In genomic region chr5:16897284-16897704, GRCh38 we compare ENCODE assay signal across 12 cellular contexts. TPM values are rescaled to one million over a fixed set of nuclear protein-coding genes. Genes with fewer than 3 reads are reported as not detected.
DNase-seq lines count a peak whose midpoint lies in the region; ATAC-seq, FAIRE-seq and TF ChIP-seq lines count a peak whose summit lies in the region.
"Had no signal": no experiment of that assay in that cellular context is flagged by ENCODE, and none has a peak within 500 bp of the region (broad histone marks: within the 10 kb centered on the region; RNA-seq: fewer than 3 reads in every experiment).

No MANE protein-coding gene starts in this region.

- peak overlapping the region; percentile 59 for H3K27ac Mint-ChIP-seq in neural progenitor cell

- peaks cover 20% of the 10 kb centered on the region for H3F3A ChIP-seq in neural progenitor cell (ENCODE audit: low read depth)

- FAIRE-seq in H54 (lab: Jason Lieb, UNC) = no peak

- no peak for TF ChIP-seq POLR2A in H54 (IDR thresholded peaks at IDR 0.05; ENCODE audit: low read depth, low read length)

- H3K4me2 ChIP-seq in neural progenitor cell = peak overlapping the region; percentile 45

- H3K4me1 ChIP-seq in neural progenitor cell = peaks cover 67% of the 10 kb centered on the region

- TF ChIP-seq CTCF in choroid plexus epithelial cell (conservative IDR thresholded peaks at IDR 0.05; ENCODE audit: low read depth, low read length) (no peak), neural progenitor cell (IDR thresholded peaks at IDR 0.05) (no peak)

- no peaks in the 10 kb centered on the region for H3K27me3 ChIP-seq in neural progenitor cell

- no peak overlapping the region for H2AFZ ChIP-seq in neural progenitor cell (replicated peaks)

- H3K4me1 Mint-ChIP-seq in neural progenitor cell = peaks cover 69% of the 10 kb centered on the region
- H3K4me1 Mint-ChIP-seq: naive thymus-derived CD8-positive, alpha-beta T cell had no signal

- no peak for ATAC-seq in GM21381 (IDR thresholded peaks at IDR 0.05; ENCODE audit: unreplicated experiment)
- ATAC-seq in HG03135 (IDR thresholded peaks at IDR 0.05; ENCODE audit: unreplicated experiment) = no peak
- ATAC-seq: naive thymus-derived CD8-positive, alpha-beta T cell had no signal

- H3K4me3 ChIP-seq in choroid plexus epithelial cell (ENCODE audit: low read depth, low read length) (no peak overlapping the region), neural progenitor cell (no peak overlapping the region)

- H3K36me3 Mint-ChIP-seq in neural progenitor cell = no peaks in the 10 kb centered on the region
- H3K36me3 Mint-ChIP-seq: naive thymus-derived CD8-positive, alpha-beta T cell had no signal

- H3K79me2 ChIP-seq in neural progenitor cell (ENCODE audit: low read depth) = peaks cover 92% of the 10 kb centered on the region

- peaks cover 3% of the 10 kb centered on the region for H3K27me3 Mint-ChIP-seq in neural progenitor cell (ENCODE audit: insufficient read depth, low read depth)

- no peak overlapping the region for H3K4me3 Mint-ChIP-seq in neural progenitor cell
- H3K4me3 Mint-ChIP-seq: naive thymus-derived CD8-positive, alpha-beta T cell had no signal

- no peaks in the 10 kb centered on the region for H3K36me3 ChIP-seq in neural progenitor cell

- H3K9me3 Mint-ChIP-seq in neural progenitor cell = no peaks in the 10 kb centered on the region

- H3K9me3 ChIP-seq in neural progenitor cell (ENCODE audit: low read depth) = no peaks in the 10 kb centered on the region

- DNase-seq in EL = peak; percentile 59
- peak; percentile 11 for DNase-seq in NCI-H128 (lab: John Stamatoyannopoulos, UW; ENCODE audit: unreplicated experiment)
- DNase-seq in choroid plexus epithelial cell (ENCODE audit: low read depth) = peak; percentile 54
- peak; percentile 60 for DNase-seq in neural progenitor cell (ENCODE audit: low spot score)
- DNase-seq in H54 (ENCODE audit: insufficient read length, low spot score) = no peak
- DNase-seq: activated CD4-positive, alpha-beta T cell treated with anti-CD3 and anti-CD28 coated beads, Interleukin-2, amount 50 U/mL, for 1 hour; activated naive CD4-positive, alpha-beta T cell treated with anti-CD3 and anti-CD28 coated beads, Interleukin-2, amount 50 U/mL, for 16 hours; effector CD8-positive, alpha-beta T cell; GOT3; naive thymus-derived CD8-positive, alpha-beta T cell had no signal

- H3K27ac ChIP-seq in neural progenitor cell = no peak overlapping the region

- H3K9ac ChIP-seq in neural progenitor cell = no peak overlapping the region

- H4K20me1 ChIP-seq in neural progenitor cell (ENCODE audit: low read depth) = peaks cover 85% of the 10 kb centered on the region

RNA-seq across cellular contexts. Expression of gene MYO10, which starts 38.8 kb away (rescaled TPM):
- total RNA-seq in neural progenitor cell (ENCODE audit: low replicate concordance) = 39.1 and 59.9 TPM in 2 replicates
- total RNA-seq: naive thymus-derived CD8-positive, alpha-beta T cell had no signal
